Comparison of ENCODE assay signal across 8 cellular contexts in genomic region chr14:60093088-60093487, GRCh38. TPM values are rescaled to one million over a fixed set of nuclear protein-coding genes. Genes with fewer than 3 reads are reported as not detected.
A peak's percentile ranks its signal among the peaks of the same experiment; 100 is the strongest.
DNase-seq lines count a peak whose midpoint lies in the region; TF ChIP-seq lines count a peak whose summit lies in the region.

No MANE protein-coding gene starts in this region.

- H3K36me3 ChIP-seq in skeletal muscle tissue (ENCODE audit: control insufficient read depth in 3 of 3, insufficient read depth in 3 of 3, low read length in 3 of 3) = peaks cover 0 to 2% (median 0%) of the 10 kb centered on the region in 3 donors

- H4K20me1 ChIP-seq in H9 (ENCODE audit: control insufficient read depth, insufficient read depth, insufficient read length) = no peaks in the 10 kb centered on the region

- no peaks in the 10 kb centered on the region for H3K9me3 ChIP-seq in H9 (ENCODE audit: control insufficient read depth, low read depth, low read length)
- H3K9me3 ChIP-seq in skeletal muscle tissue (ENCODE audit: control insufficient read depth in 3 of 3, low read length in 3 of 3) = no peaks in the 10 kb centered on the region

- peaks cover 10 to 13% (median 12%) of the 10 kb centered on the region in 3 experiments for H3K36me3 Mint-ChIP-seq in H9 (ENCODE audit: insufficient read depth in 1 of 3, low read depth in 3 of 3)
- H3K36me3 Mint-ChIP-seq in T-helper 2 cell treated with Interferon-gamma antibody and Interleukin-4, amounts not matched to agents 5 μg/mL and 100 μg/mL, for 36 hours (ENCODE audit: low read depth) = peaks cover 16% of the 10 kb centered on the region

- no peak overlapping the region for H3K18ac ChIP-seq in H9 (ENCODE audit: insufficient read length, low read depth, low read length)

- peak overlapping the region; percentile 96 for H3K4me3 ChIP-seq in fibroblast of villous mesenchyme (ENCODE audit: low read depth, low read length)
- peak overlapping the region; percentile 86 to 93 (median 93) for H3K4me3 ChIP-seq in skeletal muscle tissue (ENCODE audit: low read length in 3 of 3)

- H3K27me3 Mint-ChIP-seq in H9 (ENCODE audit: low read depth) = no peaks in the 10 kb centered on the region
- peaks cover 4% of the 10 kb centered on the region for H3K27me3 Mint-ChIP-seq in T-helper 2 cell treated with Interferon-gamma antibody and Interleukin-4, amounts not matched to agents 5 μg/mL and 100 μg/mL, for 36 hours (ENCODE audit: low read depth)

- peak overlapping the region; percentile 88 for H3K4me2 ChIP-seq in H9 (ENCODE audit: insufficient read depth, insufficient read length, low read length)

- H3K4me1 Mint-ChIP-seq in H9 = peaks cover 28 to 29% of the 10 kb centered on the region in 2 experiments
- peaks cover 47% of the 10 kb centered on the region for H3K4me1 Mint-ChIP-seq in T-helper 2 cell treated with Interferon-gamma antibody and Interleukin-4, amounts not matched to agents 5 μg/mL and 100 μg/mL, for 36 hours (ENCODE audit: low read depth)

- H3K4me1 ChIP-seq in H9 (ENCODE audit: insufficient read depth, low read length) (peaks cover 4% of the 10 kb centered on the region; the same call in 1 of the 2 replicates), skeletal muscle tissue (ENCODE audit: control insufficient read depth in 3 of 3, insufficient read depth in 3 of 3, low read length in 3 of 3) (peaks cover 29 to 43% (median 41%) of the 10 kb centered on the region in 3 donors)

- no peak overlapping the region for H2BK15ac ChIP-seq in H9 (ENCODE audit: low read depth, low read length)

- H3K27ac ChIP-seq in H9 (ENCODE audit: insufficient read length, low read depth, low read length) = no peak overlapping the region
- H3K27ac ChIP-seq in skeletal muscle tissue (ENCODE audit: low read depth, low read length) = peak overlapping the region; percentile 99

- peaks cover 0 to 2% of the 10 kb centered on the region in 2 experiments; a peak in 2 of 5 replicates for H3K9me3 Mint-ChIP-seq in H9
- H3K9me3 Mint-ChIP-seq in T-helper 2 cell treated with Interferon-gamma antibody and Interleukin-4, amounts not matched to agents 5 μg/mL and 100 μg/mL, for 36 hours = no peaks in the 10 kb centered on the region

- no peak overlapping the region for H4K91ac ChIP-seq in H9 (ENCODE audit: insufficient read length, low read depth, low read length)

- WGBS in H9 (ENCODE audit: extremely low coverage, insufficient read length, low lambda C conversion rate) = no CpG with 5 or more reads among the region's 3 CpGs

- peak overlapping the region; percentile 87 to 96 for H3K4me3 Mint-ChIP-seq in H9
- H3K4me3 Mint-ChIP-seq in T-helper 2 cell treated with Interferon-gamma antibody and Interleukin-4, amounts not matched to agents 5 μg/mL and 100 μg/mL, for 36 hours = peak overlapping the region; percentile 97

- peaks cover 7% of the 10 kb centered on the region for H3K79me1 ChIP-seq in H9 (ENCODE audit: insufficient read depth, low read depth, low read length, poor library complexity, severe bottlenecking)

- H3T11ph ChIP-seq in H9 (ENCODE audit: low read length) = no peak overlapping the region

- no peak overlapping the region for H2AFZ ChIP-seq in H9 (ENCODE audit: low read length)

- peaks cover 15% of the 10 kb centered on the region; the same call in 1 of the 2 replicates for H3K79me2 ChIP-seq in H9 (ENCODE audit: insufficient read depth, low read length)

- H4K8ac ChIP-seq in H9 (replicated peaks; ENCODE audit: insufficient read length, low read depth, low read length) = no peak overlapping the region

- no peak for TF ChIP-seq CTCF in H9 (conservative IDR thresholded peaks at IDR 0.05)
- TF ChIP-seq CTCF in fibroblast of villous mesenchyme (IDR thresholded peaks at IDR 0.05; ENCODE audit: insufficient read depth, low read depth, low read length) = no peak

- no peak overlapping the region for H2BK12ac ChIP-seq in H9 (ENCODE audit: insufficient read length, low read depth, low read length)

- peak overlapping the region; percentile 80 to 99 (median 92) for H3K27ac Mint-ChIP-seq in H9
- peak overlapping the region; percentile 98 for H3K27ac Mint-ChIP-seq in T-helper 2 cell treated with Interferon-gamma antibody and Interleukin-4, amounts not matched to agents 5 μg/mL and 100 μg/mL, for 36 hours

- no peak overlapping the region for H3K23ac ChIP-seq in H9 (ENCODE audit: insufficient read length, low read depth, low read length)

- no peak overlapping the region for H2BK5ac ChIP-seq in H9 (ENCODE audit: insufficient read length, low read length)

- H2BK20ac ChIP-seq in H9 (ENCODE audit: low read depth, low read length, poor library complexity, severe bottlenecking) = no peak overlapping the region

- no peak overlapping the region for H3K4ac ChIP-seq in H9 (ENCODE audit: low read depth, low read length)

- H3K23me2 ChIP-seq in H9 (ENCODE audit: insufficient read length, low read depth, low read length, poor library complexity, severe bottlenecking) = peaks cover 10% of the 10 kb centered on the region

- H2BK120ac ChIP-seq in H9 (ENCODE audit: low read depth, low read length, poor library complexity, severe bottlenecking) = no peak overlapping the region

- H3K27me3 ChIP-seq in H9 (ENCODE audit: insufficient read depth, low read length) (no peaks in the 10 kb centered on the region), skeletal muscle tissue (ENCODE audit: control insufficient read depth in 3 of 3, insufficient read depth in 3 of 3, low read length in 3 of 3) (no peaks in the 10 kb centered on the region)

- H3K9ac ChIP-seq in H9 (ENCODE audit: extremely low read depth, insufficient read length, low read length) (peak overlapping the region; percentile 58), skeletal muscle tissue (ENCODE audit: low read depth in 1 of 3, low read length in 3 of 3) (peak overlapping the region; percentile 90 to 96 (median 94))

- H4K5ac ChIP-seq in H9 (ENCODE audit: insufficient read length, low read depth, low read length) = no peak overlapping the region

- H3K14ac ChIP-seq in H9 (ENCODE audit: insufficient read depth, low read length) = no peak overlapping the region

- H3K56ac ChIP-seq in H9 (ENCODE audit: insufficient read length, low read depth, low read length) = no peak overlapping the region

- DNase-seq in H9 (no peak), fibroblast of villous mesenchyme (ENCODE audit: low read depth) (peak; percentile 41), HuH-7 (ENCODE audit: low spot score) (no peak), NCI-H187 treated with DMSO at 0.1 percent for 48 hours (lab: John Stamatoyannopoulos, UW) (no peak), NCI-H82 treated with DMSO at 0.1 percent for 48 hours (lab: John Stamatoyannopoulos, UW; ENCODE audit: unreplicated experiment) (no peak), A172 (ENCODE audit: low spot score) (no peak)
- DNase-seq in T-helper 2 cell treated with Interferon-gamma antibody and Interleukin-4, amounts not matched to agents 5 μg/mL and 100 μg/mL, for 36 hours (ENCODE audit: low spot score) = no peak

- no peak overlapping the region for H2AK5ac ChIP-seq in H9 (ENCODE audit: insufficient read length, low read length)

RNA-seq across cellular contexts. Expression of gene PCNX4, which starts 1.4 kb away (rescaled TPM):
- 39.9 and 40.0 TPM in 2 replicates for total RNA-seq in H9 (2021)
- 120 and 138 TPM in 2 replicates for total RNA-seq in fibroblast of villous mesenchyme
- total RNA-seq in skeletal muscle tissue = 29.2 TPM
- total RNA-seq in A172 (2014; rRNA removed; shearing (Covaris generic)) = 81.3 and 97.5 TPM in 2 replicates
